11 cellular contexts compared by ENCODE assay signal in the genomic region with DNA sequence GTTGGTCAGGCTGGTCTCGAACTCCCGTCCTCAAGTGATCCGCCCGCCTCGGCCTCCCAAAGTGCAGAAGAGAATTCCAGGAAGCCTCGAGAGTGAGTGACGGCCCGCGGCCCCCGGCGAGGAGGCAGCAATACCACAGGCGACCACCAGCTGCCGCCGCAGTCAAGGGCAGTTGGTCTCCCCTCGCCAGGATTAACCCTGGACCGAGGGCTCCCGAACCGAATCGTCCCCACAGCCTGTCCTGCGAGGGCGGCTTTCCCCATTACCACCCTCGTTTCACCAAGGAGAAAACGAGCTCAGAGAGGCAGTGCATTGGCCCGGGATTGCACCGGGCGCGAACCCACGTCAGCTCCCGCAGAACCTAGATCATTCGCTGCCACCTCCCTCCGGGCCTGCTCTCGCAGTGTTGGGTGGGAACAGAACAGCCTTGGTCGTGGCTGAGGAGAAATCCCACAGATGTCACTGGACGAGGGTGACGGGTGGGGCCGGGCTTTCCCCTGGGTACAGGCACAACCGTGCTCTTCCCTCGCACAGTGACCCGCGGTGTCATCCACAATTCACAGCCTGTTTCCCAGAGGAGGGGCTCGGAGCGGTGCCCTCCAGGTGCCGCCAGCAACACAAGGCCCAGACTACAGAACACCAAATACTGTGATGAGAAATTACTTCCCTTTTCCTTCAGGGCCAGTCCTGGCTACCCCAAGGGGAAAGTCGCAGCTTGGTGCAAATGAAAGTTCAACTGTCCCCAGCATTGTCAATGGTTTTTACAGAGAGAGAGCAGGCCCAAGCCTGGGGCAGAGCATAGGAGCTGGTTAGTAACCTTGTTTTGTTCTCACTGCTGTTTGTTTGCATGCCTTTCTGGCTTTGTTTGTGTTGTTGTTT. TPM values are rescaled to one million over a fixed set of nuclear protein-coding genes. Genes with fewer than 3 reads are reported as not detected.
DNase-seq lines count a peak whose midpoint lies in the region; ATAC-seq, FAIRE-seq and TF ChIP-seq lines count a peak whose summit lies in the region.
"Had no signal": no experiment of that assay in that cellular context is flagged by ENCODE, and none has a peak within 500 bp of the region (broad histone marks: within the 10 kb centered on the region; RNA-seq: fewer than 3 reads in every experiment).

No MANE protein-coding gene starts in this region.

- H3K27me3 ChIP-seq in liver (ENCODE audit: control insufficient read depth in 4 of 4, insufficient read depth in 4 of 4, low read length in 3 of 4) = peaks cover 0 to 6% (median 2%) of the 10 kb centered on the region in 4 donors
- H3K27me3 ChIP-seq in transverse colon = peaks cover 40% of the 10 kb centered on the region
- peaks cover 0 to 6% of the 10 kb centered on the region in 2 donors for H3K27me3 ChIP-seq in small intestine (ENCODE audit: control insufficient read depth in 2 of 2, insufficient read depth in 2 of 2, low read length in 2 of 2)

- peaks cover 40% of the 10 kb centered on the region for H3K27me3 Mint-ChIP-seq in activated naive CD4-positive, alpha-beta T cell treated with anti-CD3 and anti-CD28 coated beads for 36 hours (ENCODE audit: low read depth)
- H3K27me3 Mint-ChIP-seq in activated naive CD4-positive, alpha-beta T cell treated with anti-CD3 and anti-CD28 coated beads, Interleukin-2, amount 10 ng/mL, durations not matched to agents 7 days and 5 days = peaks cover 70% of the 10 kb centered on the region

- TF ChIP-seq RAD21 in liver (IDR thresholded peaks at IDR 0.05) = peak; percentile 72 to 81

- TF ChIP-seq EP300 in transverse colon (IDR thresholded peaks at IDR 0.05; ENCODE audit: low read depth) = no peak

- FAIRE-seq in small intestine (lab: Jason Lieb, UNC) = no peak

- H3K36me3 ChIP-seq in liver (ENCODE audit: control insufficient read depth in 4 of 4, insufficient read depth in 3 of 4, low read depth in 1 of 4, low read length in 3 of 4) (no peaks in the 10 kb centered on the region), transverse colon (no peaks in the 10 kb centered on the region), small intestine (ENCODE audit: control insufficient read depth in 2 of 2, insufficient read depth in 2 of 2, low read length in 2 of 2) (no peaks in the 10 kb centered on the region)

- H3K9me3 ChIP-seq in liver (ENCODE audit: control insufficient read depth in 4 of 4, low read length in 3 of 4) = no peaks in the 10 kb centered on the region
- no peaks in the 10 kb centered on the region for H3K9me3 ChIP-seq in transverse colon
- no peaks in the 10 kb centered on the region for H3K9me3 ChIP-seq in small intestine (ENCODE audit: control insufficient read depth, low read depth)

- TF ChIP-seq CTCF in cardiac fibroblast (IDR thresholded peaks at IDR 0.05; ENCODE audit: low read depth, low read length) (peak; percentile 41), liver (IDR thresholded peaks at IDR 0.05; ENCODE audit: low read depth, low read length, missing input control) (peak; percentile 50), transverse colon (IDR thresholded peaks at IDR 0.05) (peak; percentile 47 to 55 (median 49))

- no peak for TF ChIP-seq POLR2A in transverse colon (IDR thresholded peaks at IDR 0.05)

- CTCF ChIA-PET in activated naive CD4-positive, alpha-beta T cell treated with anti-CD3 and anti-CD28 coated beads for 36 hours (lab: Charles Lee) = interaction anchor here (1.7 to 2.0 kb wide), 2 partner anchors 122 to 127 kb away, joined by 4 to 11 read pairs; no protein-coding TSS in a partner anchor
- CTCF ChIA-PET in activated naive CD4-positive, alpha-beta T cell treated with anti-CD3 and anti-CD28 coated beads, Interleukin-2, amount 10 ng/mL, durations not matched to agents 7 days and 5 days (lab: Charles Lee) = interaction anchor here (1.5 to 3.1 kb wide), 2 partner anchors 122 to 126 kb away, joined by 4 to 14 read pairs; no protein-coding TSS in a partner anchor

- peaks cover 28% of the 10 kb centered on the region for H3K4me1 Mint-ChIP-seq in activated naive CD4-positive, alpha-beta T cell treated with anti-CD3 and anti-CD28 coated beads for 36 hours (ENCODE audit: low read depth)
- H3K4me1 Mint-ChIP-seq in activated naive CD4-positive, alpha-beta T cell treated with anti-CD3 and anti-CD28 coated beads, Interleukin-2, amount 10 ng/mL, durations not matched to agents 7 days and 5 days = peaks cover 14% of the 10 kb centered on the region

- ATAC-seq in GM18868 (IDR thresholded peaks at IDR 0.05; ENCODE audit: unreplicated experiment) = no peak

- no peaks in the 10 kb centered on the region for H3K36me3 Mint-ChIP-seq in activated naive CD4-positive, alpha-beta T cell treated with anti-CD3 and anti-CD28 coated beads for 36 hours (ENCODE audit: low read depth)
- H3K36me3 Mint-ChIP-seq in activated naive CD4-positive, alpha-beta T cell treated with anti-CD3 and anti-CD28 coated beads, Interleukin-2, amount 10 ng/mL, durations not matched to agents 7 days and 5 days = no peaks in the 10 kb centered on the region

- 24% methylated on average over 44 of the region's 44 CpGs for WGBS in liver
- WGBS in transverse colon (ENCODE audit: low coverage in 1 of 2), 2 donors = 34% methylated on average over 39 of the region's 44 CpGs; no CpG with 5 or more reads in 1 of the 2 donors
- 20 to 28% (median 28%) methylated on average over 44 of the region's 44 CpGs for WGBS in small intestine, 3 donors

- peak; percentile 22 for DNase-seq in activated naive CD4-positive, alpha-beta T cell treated with anti-CD3 and anti-CD28 coated beads for 36 hours
- no peak for DNase-seq in activated naive CD4-positive, alpha-beta T cell treated with anti-CD3 and anti-CD28 coated beads, Interleukin-2, amount 10 ng/mL, durations not matched to agents 7 days and 5 days
- DNase-seq in cardiac fibroblast (ENCODE audit: low read depth in 2 of 2) (peak in 1 of 2 donors; percentile 15), transverse colon (no peak), small intestine (no peak), T-helper 1 cell (no peak)
- DNase-seq: activated T-cell treated with anti-CD3 and anti-CD28 coated beads, Interleukin-2, amount 50 U/mL, for 24 hours; NCI-H2107 had no signal

- in situ Hi-C loops in transverse colon (cut with MboI; ENCODE audit: low pct_ligation_motif_present in 1 of 4, low pct_unique_long_range_greater_than_20kb in 1 of 4, low sequenced_read_pairs in 3 of 4) = no loop called here

- no peak overlapping the region for H3K27ac Mint-ChIP-seq in activated naive CD4-positive, alpha-beta T cell treated with anti-CD3 and anti-CD28 coated beads for 36 hours
- no peak overlapping the region for H3K27ac Mint-ChIP-seq in activated naive CD4-positive, alpha-beta T cell treated with anti-CD3 and anti-CD28 coated beads, Interleukin-2, amount 10 ng/mL, durations not matched to agents 7 days and 5 days

- H3K4me1 ChIP-seq in liver (ENCODE audit: control insufficient read depth in 4 of 4, insufficient read depth in 4 of 4, low read length in 3 of 4) (peaks cover 0 to 5% (median 0%) of the 10 kb centered on the region in 4 donors), transverse colon (no peaks in the 10 kb centered on the region), small intestine (ENCODE audit: control insufficient read depth in 2 of 2, insufficient read depth in 1 of 2, low read depth in 1 of 2, low read length in 1 of 2) (no peaks in the 10 kb centered on the region)

- H3K9me3 Mint-ChIP-seq in activated naive CD4-positive, alpha-beta T cell treated with anti-CD3 and anti-CD28 coated beads for 36 hours = no peaks in the 10 kb centered on the region
- H3K9me3 Mint-ChIP-seq in activated naive CD4-positive, alpha-beta T cell treated with anti-CD3 and anti-CD28 coated beads, Interleukin-2, amount 10 ng/mL, durations not matched to agents 7 days and 5 days = no peaks in the 10 kb centered on the region
- H3K9me3 Mint-ChIP-seq: CD8-positive, alpha-beta memory T cell had no signal

- no peak overlapping the region for H3K4me3 ChIP-seq in cardiac fibroblast (replicated peaks in 1 of 2; ENCODE audit: low read depth in 2 of 2, low read length in 2 of 2)
- no peak overlapping the region for H3K4me3 ChIP-seq in liver (ENCODE audit: low read depth in 1 of 3, low read length in 3 of 3)
- H3K4me3 ChIP-seq in transverse colon = no peak overlapping the region
- no peak overlapping the region for H3K4me3 ChIP-seq in small intestine (ENCODE audit: low read depth in 1 of 2, low read length in 2 of 2)

- H3K9ac ChIP-seq in liver (ENCODE audit: low read depth in 1 of 2, low read length in 2 of 2) = no peak overlapping the region

- intact Hi-C loops in activated naive CD4-positive, alpha-beta T cell treated with anti-CD3 and anti-CD28 coated beads for 36 hours (cut with micrococcal nuclease) = loop anchor here (2.0 kb wide), 1 partner anchor 123 kb away; the partner anchor contains the start of gene TPGS1
- intact Hi-C loops in transverse colon (cut with DNase I; ENCODE audit: low total_unique reads) = no loop called here

- no peak overlapping the region for H3K4me3 Mint-ChIP-seq in activated naive CD4-positive, alpha-beta T cell treated with anti-CD3 and anti-CD28 coated beads for 36 hours
- no peak overlapping the region for H3K4me3 Mint-ChIP-seq in activated naive CD4-positive, alpha-beta T cell treated with anti-CD3 and anti-CD28 coated beads, Interleukin-2, amount 10 ng/mL, durations not matched to agents 7 days and 5 days
- H3K4me3 Mint-ChIP-seq: activated T-cell treated with anti-CD3 and anti-CD28 coated beads, Interleukin-2, amount 50 U/mL, for 24 hours had no signal

- H3K27ac ChIP-seq in liver (ENCODE audit: low read depth in 1 of 2, low read length in 2 of 2) = no peak overlapping the region
- H3K27ac ChIP-seq in transverse colon = no peak overlapping the region
- no peak overlapping the region for H3K27ac ChIP-seq in small intestine (ENCODE audit: low read depth in 1 of 2, low read length in 1 of 2)

RNA-seq across cellular contexts. Expression of gene C2CD4C, which starts 24.8 kb away (rescaled TPM):
- total RNA-seq in activated naive CD4-positive, alpha-beta T cell treated with anti-CD3 and anti-CD28 coated beads for 36 hours = under 1 TPM; 0.10 to 0.12 TPM
- total RNA-seq in liver (under 1 TPM; 0.09 to 0.42 TPM), transverse colon (under 1 TPM in 2 of 4 donors, not detected in 2; 0.55 to 0.79 TPM)
- polyA plus RNA-seq in liver (under 1 TPM; 0.08 to 0.29 TPM), small intestine (1 to 10 TPM in 1 of 3 donors, under 1 TPM in 1, not detected in 1; 0.27 to 3.1 TPM)
- total RNA-seq: CD8-positive, alpha-beta memory T cell had no signal
- polyA plus RNA-seq: CD8-positive, alpha-beta memory T cell had no signal

RNA-seq across cellular contexts. Expression of gene MIER2, which starts 39.6 kb away (rescaled TPM):
- 10 to 100 TPM; 19.4 to 20.4 TPM for total RNA-seq in activated naive CD4-positive, alpha-beta T cell treated with anti-CD3 and anti-CD28 coated beads for 36 hours
- total RNA-seq in liver (1 to 10 TPM; 3.5 to 3.9 TPM), transverse colon (10 to 100 TPM in 3 of 4 donors, 1 to 10 TPM in 1; 8.2 to 41.1 (median 16.7) TPM)
- polyA plus RNA-seq in liver (1 to 10 TPM; 2.7 to 4.1 TPM), small intestine (10 to 100 TPM; 10.3 to 14.6 (median 14.1) TPM)
